26 cellular contexts compared by ENCODE assay signal in the genomic region with DNA sequence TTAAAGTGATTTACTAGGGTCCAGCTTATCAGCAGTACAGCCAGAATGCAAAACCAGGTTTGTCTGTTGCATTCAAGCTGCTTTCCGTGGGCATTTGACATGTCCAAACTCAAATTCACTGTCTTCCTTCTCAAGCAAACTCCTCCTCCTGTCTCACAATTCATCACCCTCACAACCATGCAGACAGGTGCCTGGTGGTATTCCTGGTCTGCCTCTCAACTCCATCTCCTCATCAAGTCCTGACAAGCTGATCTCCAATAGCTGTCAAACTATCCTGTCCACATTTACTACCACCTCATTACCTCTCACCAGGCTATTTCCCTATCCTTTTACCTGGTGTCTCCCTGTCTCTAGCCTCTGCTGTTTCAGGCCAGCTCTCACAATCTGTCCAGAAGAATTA. TPM values are rescaled to one million over a fixed set of nuclear protein-coding genes. Genes with fewer than 3 reads are reported as not detected.
A peak's percentile ranks its signal among the peaks of the same experiment; 100 is the strongest.
DNase-seq lines count a peak whose midpoint lies in the region; ATAC-seq, FAIRE-seq and TF ChIP-seq lines count a peak whose summit lies in the region.
"Had no signal": no experiment of that assay in that cellular context is flagged by ENCODE, and none has a peak within 500 bp of the region (broad histone marks: within the 10 kb centered on the region; RNA-seq: fewer than 3 reads in every experiment).

No MANE protein-coding gene starts in this region.

- H3K9me2 ChIP-seq in GM23338 (ENCODE audit: insufficient read depth), result no peaks in the 10 kb centered on the region

- peak overlapping the region in 6 of 11 experiments; percentile 42 to 79 (median 74); a peak in 11 of 22 replicates for H3K4me2 ChIP-seq in BLaER1 treated with 17β-estradiol and CSF1 and Interleukin-3, amounts not matched to agents 10 nM and 100 nM
- no peak overlapping the region for H3K4me2 ChIP-seq in GM23338
- H3K4me2 ChIP-seq: KMS-11 had no signal

- no peaks in the 10 kb centered on the region; the same call in 2 of the 3 replicates for H3K36me3 Mint-ChIP-seq in GM23338 (ENCODE audit: low read depth)
- H3K36me3 Mint-ChIP-seq: activated CD4-positive, alpha-beta memory T cell treated with anti-CD3 and anti-CD28 coated beads for 36 hours had no signal

- H3K79me2 ChIP-seq in GM23338 (replicated peaks; ENCODE audit: insufficient read depth), result no peaks in the 10 kb centered on the region

- H2AFZ ChIP-seq in GM23338, result no peak overlapping the region

- FAIRE-seq in bronchial epithelial cell (lab: Jason Lieb, UNC), result peak; percentile 73
- FAIRE-seq: endometrium had no signal

- H4K20me1 ChIP-seq in BLaER1 treated with 17β-estradiol and CSF1 and Interleukin-3, amounts not matched to agents 10 nM and 100 nM, result no peaks in the 10 kb centered on the region
- H4K20me1 ChIP-seq in GM23338 (replicated peaks; ENCODE audit: insufficient read depth), result no peaks in the 10 kb centered on the region

- H3K4me3 ChIP-seq in BLaER1 treated with 17β-estradiol and CSF1 and Interleukin-3, amounts not matched to agents 10 nM and 100 nM, result no peak overlapping the region
- H3K4me3 ChIP-seq in bronchial epithelial cell (ENCODE audit: low read depth, low read length) (no peak overlapping the region), spleen (no peak overlapping the region), GM23338 (no peak overlapping the region)
- H3K4me3 ChIP-seq: SJCRH30 had no signal

- no peak for TF ChIP-seq POLR2A in spleen (IDR thresholded peaks at IDR 0.05)

- H3K27me3 ChIP-seq in BLaER1 treated with 17β-estradiol and CSF1 and Interleukin-3, amounts not matched to agents 10 nM and 100 nM, result no peaks in the 10 kb centered on the region
- H3K27me3 ChIP-seq in bronchial epithelial cell (ENCODE audit: control insufficient read depth, insufficient read depth, low read length) (no peaks in the 10 kb centered on the region), foreskin keratinocyte (no peaks in the 10 kb centered on the region), spleen (replicated peaks in 1 of 7) (no peaks in the 10 kb centered on the region), GM23338 (ENCODE audit: insufficient read depth) (no peaks in the 10 kb centered on the region)
- H3K27me3 ChIP-seq: SJCRH30 had no signal

- H3K9ac ChIP-seq in BLaER1 treated with 17β-estradiol and CSF1 and Interleukin-3, amounts not matched to agents 10 nM and 100 nM, result no peak overlapping the region; a peak in 1 of 22 replicates
- H3K9ac ChIP-seq: KMS-11 had no signal

- H3K4me1 ChIP-seq in BLaER1 treated with 17β-estradiol and CSF1 and Interleukin-3, amounts not matched to agents 10 nM and 100 nM, result peaks cover 8 to 71% (median 41%) of the 10 kb centered on the region in 10 experiments
- peaks cover 5% of the 10 kb centered on the region for H3K4me1 ChIP-seq in foreskin keratinocyte
- H3K4me1 ChIP-seq in spleen, result peaks cover 8 to 58% (median 24%) of the 10 kb centered on the region in 6 donors
- no peaks in the 10 kb centered on the region for H3K4me1 ChIP-seq in GM23338 (ENCODE audit: insufficient read depth)
- H3K4me1 ChIP-seq: SJCRH30 had no signal

- ATAC-seq in foreskin keratinocyte (peak; percentile 36), GM23338 (no peak), GM19324 (IDR thresholded peaks at IDR 0.05; ENCODE audit: low FRiP score, unreplicated experiment) (no peak)
- ATAC-seq: sciatic nerve; stimulated activated naive B cell treated with anti-CD40 and anti-IgM and Interleukin-4, amounts not matched to agents 10 μg/mL and 1 μg/mL and 100 μg/mL, for 72 hours had no signal

- peaks cover 6 to 19% (median 16%) of the 10 kb centered on the region in 11 experiments; a peak in 21 of 22 replicates for H3K9me3 ChIP-seq in BLaER1 treated with 17β-estradiol and CSF1 and Interleukin-3, amounts not matched to agents 10 nM and 100 nM (replicated peaks in 1 of 11)
- H3K9me3 ChIP-seq in spleen, result no peaks in the 10 kb centered on the region

- 37 to 58% (median 47%) methylated on average over 1 of the region's 1 CpG for WGBS in spleen, 5 donors

- H3K9me3 Mint-ChIP-seq in GM23338, result no peaks in the 10 kb centered on the region
- H3K9me3 Mint-ChIP-seq: activated CD4-positive, alpha-beta memory T cell treated with anti-CD3 and anti-CD28 coated beads for 36 hours had no signal

- intact Hi-C loops in spleen (cut with DNase I; ENCODE audit: low total_unique reads), result no loop called here

- no peaks in the 10 kb centered on the region; the same call in 2 of the 3 replicates for H3K4me1 Mint-ChIP-seq in GM23338
- H3K4me1 Mint-ChIP-seq: H9 had no signal

- peaks cover 2% of the 10 kb centered on the region for H3K27me3 Mint-ChIP-seq in GM23338 (ENCODE audit: insufficient read depth, low read depth, poor library complexity)
- H3K27me3 Mint-ChIP-seq: progenitor cell of endocrine pancreas; stimulated activated naive B cell treated with anti-CD40 and anti-IgM and Interleukin-4, amounts not matched to agents 10 μg/mL and 1 μg/mL and 100 μg/mL, for 72 hours had no signal

- no peaks in the 10 kb centered on the region for H3F3A ChIP-seq in GM23338 (replicated peaks; ENCODE audit: low read depth)

- peak; percentile 59 for DNase-seq in bronchial epithelial cell (ENCODE audit: low read depth)
- peak; percentile 54 to 71 for DNase-seq in foreskin keratinocyte
- DNase-seq in spleen, result no peak
- DNase-seq in GM23338 (ENCODE audit: low spot score), result no peak
- DNase-seq in nucleus accumbens (lab: John Stamatoyannopoulos, UW), result no peak
- no peak for DNase-seq in mesenteric fat pad (ENCODE audit: low spot score)
- DNase-seq: 8988T; activated CD4-positive, alpha-beta memory T cell treated with anti-CD3 and anti-CD28 coated beads for 36 hours; activated CD8-positive, alpha-beta memory T cell treated with anti-CD3 and anti-CD28 coated beads, Interleukin-2, amount 50 U/mL, for 4 hours; activated naive CD4-positive, alpha-beta T cell treated with anti-CD3 and anti-CD28 coated beads, Interleukin-2, amount 50 U/mL, for 16 hours; amygdala; CD4-positive, alpha-beta memory T cell; cortex of kidney; H9; NCI-H1436; NCI-H748 treated with DMSO at 0.1 percent for 48 hours; SJCRH30; stimulated activated CD4-positive, alpha-beta T cell treated with anti-CD3 and anti-CD28 coated beads, Interleukin-4, amount 100 ng/mL, for 4 hours; stimulated activated naive B cell treated with anti-CD40 and anti-IgM and Interleukin-4, amounts not matched to agents 10 μg/mL and 1 μg/mL and 100 μg/mL, for 72 hours had no signal

- H3K4me3 Mint-ChIP-seq in GM23338, result no peak overlapping the region
- H3K4me3 Mint-ChIP-seq: activated CD4-positive, alpha-beta memory T cell treated with anti-CD3 and anti-CD28 coated beads for 36 hours; CD4-positive, alpha-beta memory T cell; H9; stimulated activated naive B cell treated with anti-CD40 and anti-IgM and Interleukin-4, amounts not matched to agents 10 μg/mL and 1 μg/mL and 100 μg/mL, for 72 hours had no signal

- 0 out of 22 replicates have a peak, but pooled peaks cover 0 to 3% (median 0%) of the 10 kb centered on the region in 11 experiments for H3K36me3 ChIP-seq in BLaER1 treated with 17β-estradiol and CSF1 and Interleukin-3, amounts not matched to agents 10 nM and 100 nM
- no peaks in the 10 kb centered on the region for H3K36me3 ChIP-seq in bronchial epithelial cell (ENCODE audit: control insufficient read depth, insufficient read depth, low read length)
- no peaks in the 10 kb centered on the region for H3K36me3 ChIP-seq in spleen
- no peaks in the 10 kb centered on the region for H3K36me3 ChIP-seq in GM23338 (ENCODE audit: insufficient read depth)
- H3K36me3 ChIP-seq: SJCRH30 had no signal

- TF ChIP-seq CTCF in bronchial epithelial cell (IDR thresholded peaks at IDR 0.05; ENCODE audit: insufficient read depth, low read length, severe bottlenecking) (no peak), foreskin keratinocyte (conservative IDR thresholded peaks at IDR 0.05) (no peak), spleen (IDR thresholded peaks at IDR 0.05 in 8 of 11, conservative IDR thresholded peaks at IDR 0.05 in 3 of 11) (no peak), GM23338 (conservative IDR thresholded peaks at IDR 0.05; ENCODE audit: low read depth in 2 of 2) (no peak)

- H3K27ac ChIP-seq in BLaER1 treated with 17β-estradiol and CSF1 and Interleukin-3, amounts not matched to agents 10 nM and 100 nM, result peak overlapping the region in 2 of 11 experiments; percentile 31 to 38; a peak in 1 of 22 replicates
- H3K27ac ChIP-seq in foreskin keratinocyte (no peak overlapping the region), spleen (peak overlapping the region in 5 of 8 donors; percentile 51 to 74 (median 64)), GM23338 (ENCODE audit: low read depth) (no peak overlapping the region)
- H3K27ac ChIP-seq: KMS-11, SJCRH30 had no signal

- H3K27ac Mint-ChIP-seq in GM23338, result no peak overlapping the region
- H3K27ac Mint-ChIP-seq: activated CD4-positive, alpha-beta memory T cell treated with anti-CD3 and anti-CD28 coated beads for 36 hours; CD4-positive, alpha-beta memory T cell; H9; progenitor cell of endocrine pancreas; stimulated activated naive B cell treated with anti-CD40 and anti-IgM and Interleukin-4, amounts not matched to agents 10 μg/mL and 1 μg/mL and 100 μg/mL, for 72 hours had no signal

TF ChIP-seq in GM23338, 12 proteins besides CTCF, POLR2A, EP300 and RAD21 (continues in another document):
- TF ChIP-seq JUNB (IDR thresholded peaks at IDR 0.05; ENCODE audit: unreplicated experiment), result no peak
- TF ChIP-seq ZNF114 (CRISPR knock-in tag; IDR thresholded peaks at IDR 0.05), result no peak
- no peak for TF ChIP-seq EZH2 (IDR thresholded peaks at IDR 0.05; ENCODE audit: low read depth, unreplicated experiment)
- no peak for TF ChIP-seq NANOG (IDR thresholded peaks at IDR 0.05; ENCODE audit: borderline replicate concordance)
- no peak for TF ChIP-seq EZH2phosphoT487 (IDR thresholded peaks at IDR 0.05; ENCODE audit: unreplicated experiment)

RNA-seq across cellular contexts. Expression of a gene that starts 49.1 kb away (rescaled TPM):
- total RNA-seq in bronchial epithelial cell (not detected in 2 replicates), foreskin keratinocyte (not detected in 2 replicates), spleen (100 to 1,000 TPM in 5 of 7 donors, 10 to 100 TPM in 2; 83.4 to 338 (median 250) TPM), mesenteric fat pad (352 TPM)
- polyA plus RNA-seq in foreskin keratinocyte (not detected in 2 replicates), spleen (10 to 100 TPM; 20.2 to 35.9 (median 33.9) TPM), GM23338 (2016; fragmentation: Nextera tagmentation; extraction: Ambion mirVana) (not detected in 2 replicates)
- total RNA-seq in GM23338 (2014; rRNA removed; shearing (Covaris generic)), result 0.94 TPM in 1 of 2 replicates, not detected in the other
- total RNA-seq: activated CD4-positive, alpha-beta memory T cell treated with anti-CD3 and anti-CD28 coated beads for 36 hours; CD4-positive, alpha-beta memory T cell; H9; kidney epithelial cell; progenitor cell of endocrine pancreas; SJCRH30 had no signal
- polyA plus RNA-seq: CD4-positive, alpha-beta memory T cell had no signal

Comparison
In these comparisons a context has a peak if more than half of its experiments do, and no peak if none do; other contexts are left out.
1. H3K27ac ChIP-seq: peak in spleen (5 of 8); none in foreskin keratinocyte (single experiment) and GM23338 (single experiment).
2. DNase-seq: peak in bronchial epithelial cell (single experiment) and foreskin keratinocyte (2 of 2); none in spleen (single experiment), GM23338 (single experiment), nucleus accumbens (0 of 56) and mesenteric fat pad (single experiment).
3. RNA of a gene that starts 49.1 kb away (total RNA-seq): 352 TPM in mesenteric fat pad (single experiment) and 83.4 to 338 TPM in spleen; 0.94 TPM in GM23338, not detected in bronchial epithelial cell and not detected in foreskin keratinocyte; every median in the first group is over 10 times any median in the second.